ENCODE assay signal across 8 cellular contexts in the genomic region with DNA sequence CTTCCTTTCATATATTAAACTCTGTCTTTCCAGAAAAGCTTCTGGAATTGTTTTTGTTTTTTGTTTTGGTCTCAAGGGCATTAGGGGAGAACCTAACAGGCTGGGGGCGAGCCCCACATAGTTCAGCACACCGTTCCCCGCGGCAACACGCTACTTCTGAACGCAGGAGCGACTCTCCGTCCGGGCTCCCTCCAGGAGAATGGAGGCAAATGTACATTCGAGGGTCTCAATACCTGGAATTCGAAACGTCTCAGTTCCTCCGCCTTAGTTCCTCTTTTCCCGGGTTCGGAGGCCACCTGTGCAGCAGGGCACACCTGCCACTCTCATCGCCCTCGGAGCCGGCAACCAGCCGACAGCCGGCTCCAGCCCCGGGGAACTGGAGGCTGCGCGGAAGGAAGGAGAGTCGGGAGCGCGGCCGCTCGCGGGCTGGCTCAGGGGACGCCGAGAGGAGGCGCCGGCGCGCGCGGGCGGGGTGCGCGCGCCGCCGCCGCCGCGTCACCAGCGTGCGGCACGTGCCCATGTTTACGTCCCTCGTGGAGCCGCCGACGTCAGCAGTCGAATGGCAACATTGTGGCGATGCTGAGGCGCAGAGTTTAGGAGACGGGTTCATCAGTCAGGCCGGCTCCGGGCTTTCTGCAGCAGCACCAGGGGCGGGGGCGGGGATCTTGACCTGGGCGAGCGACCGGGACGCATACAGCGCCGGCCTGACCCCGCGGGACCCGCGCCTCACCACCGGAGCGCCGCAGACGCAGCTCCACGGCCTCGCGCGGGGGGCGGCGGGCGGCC. TPM values are rescaled to one million over a fixed set of nuclear protein-coding genes. Genes with fewer than 3 reads are reported as not detected.
DNase-seq lines count a peak whose midpoint lies in the region; ATAC-seq, FAIRE-seq and TF ChIP-seq lines count a peak whose summit lies in the region.

A gene with protein sequence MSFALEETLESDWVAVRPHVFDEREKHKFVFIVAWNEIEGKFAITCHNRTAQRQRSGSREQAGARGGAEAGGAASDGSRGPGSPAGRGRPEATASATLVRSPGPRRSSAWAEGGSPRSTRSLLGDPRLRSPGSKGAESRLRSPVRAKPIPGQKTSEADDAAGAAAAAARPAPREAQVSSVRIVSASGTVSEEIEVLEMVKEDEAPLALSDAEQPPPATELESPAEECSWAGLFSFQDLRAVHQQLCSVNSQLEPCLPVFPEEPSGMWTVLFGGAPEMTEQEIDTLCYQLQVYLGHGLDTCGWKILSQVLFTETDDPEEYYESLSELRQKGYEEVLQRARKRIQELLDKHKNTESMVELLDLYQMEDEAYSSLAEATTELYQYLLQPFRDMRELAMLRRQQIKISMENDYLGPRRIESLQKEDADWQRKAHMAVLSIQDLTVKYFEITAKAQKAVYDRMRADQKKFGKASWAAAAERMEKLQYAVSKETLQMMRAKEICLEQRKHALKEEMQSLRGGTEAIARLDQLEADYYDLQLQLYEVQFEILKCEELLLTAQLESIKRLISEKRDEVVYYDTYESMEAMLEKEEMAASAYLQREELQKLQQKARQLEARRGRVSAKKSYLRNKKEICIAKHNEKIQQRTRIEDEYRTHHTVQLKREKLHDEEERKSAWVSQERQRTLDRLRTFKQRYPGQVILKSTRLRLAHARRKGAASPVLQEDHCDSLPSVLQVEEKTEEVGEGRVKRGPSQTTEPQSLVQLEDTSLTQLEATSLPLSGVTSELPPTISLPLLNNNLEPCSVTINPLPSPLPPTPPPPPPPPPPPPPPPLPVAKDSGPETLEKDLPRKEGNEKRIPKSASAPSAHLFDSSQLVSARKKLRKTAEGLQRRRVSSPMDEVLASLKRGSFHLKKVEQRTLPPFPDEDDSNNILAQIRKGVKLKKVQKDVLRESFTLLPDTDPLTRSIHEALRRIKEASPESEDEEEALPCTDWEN (plus strand): TSS at position 554 of the 786 bp plus-strand sequence. CDS start 520 bp downstream, outside the sequence.

- peak within 1 kb of the TSS; percentile 95 for H3K4me3 ChIP-seq in naive thymus-derived CD4-positive, alpha-beta T cell (ENCODE audit: low read length)

- peaks cover 0 to 5% (median 4%) of the 10 kb centered on the region in 5 donors for H3K36me3 Mint-ChIP-seq in naive thymus-derived CD4-positive, alpha-beta T cell
- H3K36me3 Mint-ChIP-seq in stimulated activated memory B cell treated with anti-CD40 and anti-IgM and Interleukin-4, amounts not matched to agents 10 μg/mL and 1 μg/mL and 100 μg/mL, for 72 hours = no peaks in the 10 kb centered on the region

- peaks cover 15 to 35% (median 29%) of the 10 kb centered on the region in 7 donors for H3K4me1 Mint-ChIP-seq in naive thymus-derived CD4-positive, alpha-beta T cell
- H3K4me1 Mint-ChIP-seq in stimulated activated memory B cell treated with anti-CD40 and anti-IgM and Interleukin-4, amounts not matched to agents 10 μg/mL and 1 μg/mL and 100 μg/mL, for 72 hours = peaks cover 22% of the 10 kb centered on the region

- peaks cover 0 to 7% (median 0%) of the 10 kb centered on the region in 3 experiments for H3K36me3 ChIP-seq in naive thymus-derived CD4-positive, alpha-beta T cell (ENCODE audit: control insufficient read depth in 2 of 3, insufficient read depth in 3 of 3, low read length in 3 of 3)

- no peak for TF ChIP-seq CTCF in D721Med (IDR thresholded peaks at IDR 0.05; ENCODE audit: insufficient read depth, missing control alignments)

- CTCF ChIA-PET in naive thymus-derived CD4-positive, alpha-beta T cell (lab: Charles Lee) = interaction anchor here (1.5 kb wide), 1 partner anchor 103 kb away, joined by 5 read pairs; no protein-coding TSS in a partner anchor

- ATAC-seq in GM21447 (IDR thresholded peaks at IDR 0.05; ENCODE audit: unreplicated experiment) = peak; percentile 57
- peak; percentile 89 for ATAC-seq in naive thymus-derived CD4-positive, alpha-beta T cell
- ATAC-seq in stimulated activated memory B cell treated with anti-CD40 and anti-IgM and Interleukin-4, amounts not matched to agents 10 μg/mL and 1 μg/mL and 100 μg/mL, for 72 hours = peak; percentile 86

- H3K27ac Mint-ChIP-seq in naive thymus-derived CD4-positive, alpha-beta T cell = peak within 1 kb of the TSS; percentile 83 to 98 (median 93)
- peak within 1 kb of the TSS; percentile 88 for H3K27ac Mint-ChIP-seq in stimulated activated memory B cell treated with anti-CD40 and anti-IgM and Interleukin-4, amounts not matched to agents 10 μg/mL and 1 μg/mL and 100 μg/mL, for 72 hours

- H3K27me3 ChIP-seq in naive thymus-derived CD4-positive, alpha-beta T cell (ENCODE audit: control insufficient read depth in 2 of 2, insufficient read depth in 2 of 2, low read length in 2 of 2) = no peaks in the 10 kb centered on the region

- H3K9me3 ChIP-seq in naive thymus-derived CD4-positive, alpha-beta T cell (ENCODE audit: control insufficient read depth in 2 of 3, low read length in 3 of 3) = no peaks in the 10 kb centered on the region

- no peaks in the 10 kb centered on the region for H3K9me3 Mint-ChIP-seq in naive thymus-derived CD4-positive, alpha-beta T cell
- H3K9me3 Mint-ChIP-seq in stimulated activated memory B cell treated with anti-CD40 and anti-IgM and Interleukin-4, amounts not matched to agents 10 μg/mL and 1 μg/mL and 100 μg/mL, for 72 hours = no peaks in the 10 kb centered on the region

- peaks cover 6 to 35% of the 10 kb centered on the region in 2 donors for H3K4me1 ChIP-seq in naive thymus-derived CD4-positive, alpha-beta T cell (ENCODE audit: control insufficient read depth in 2 of 2, insufficient read depth in 2 of 2, low read length in 2 of 2)

- H3K4me3 Mint-ChIP-seq in naive thymus-derived CD4-positive, alpha-beta T cell = peak within 1 kb of the TSS; percentile 86 to 97 (median 94)
- H3K4me3 Mint-ChIP-seq in stimulated activated memory B cell treated with anti-CD40 and anti-IgM and Interleukin-4, amounts not matched to agents 10 μg/mL and 1 μg/mL and 100 μg/mL, for 72 hours = peak within 1 kb of the TSS; percentile 86

- intact Hi-C loops in naive thymus-derived CD4-positive, alpha-beta T cell (cut with micrococcal nuclease) = loop anchor here (1.0 to 10.0 kb wide), 17 partner anchors 15 to 1458 kb away; a partner anchor contains a TSS

- POLR2A ChIA-PET in naive thymus-derived CD4-positive, alpha-beta T cell (lab: Charles Lee) = interaction anchor here (0.5 to 2.4 kb wide), 7 partner anchors 8 to 962 kb away, joined by 3 to 15 read pairs (median 5); a partner anchor contains a TSS

- peak; percentile 79 for DNase-seq in D721Med (ENCODE audit: insufficient read length, low spot score)
- peak; percentile 85 for DNase-seq in HuH-7 (ENCODE audit: low spot score)
- DNase-seq in activated T-helper 1 cell treated with Interleukin-2 at 50 U/mL for 16 hours (ENCODE audit: low read depth) = peak; percentile 80
- DNase-seq in fibroblast of gingiva (ENCODE audit: low read depth) = peak; percentile 85
- peak; percentile 73 to 89 (median 84) for DNase-seq in naive thymus-derived CD4-positive, alpha-beta T cell

- peak within 1 kb of the TSS; percentile 99 for H3K27ac ChIP-seq in naive thymus-derived CD4-positive, alpha-beta T cell (ENCODE audit: low read depth, low read length)

- H3K27me3 Mint-ChIP-seq in naive thymus-derived CD4-positive, alpha-beta T cell = peaks cover 0 to 4% (median 0%) of the 10 kb centered on the region in 5 donors
- H3K27me3 Mint-ChIP-seq in stimulated activated memory B cell treated with anti-CD40 and anti-IgM and Interleukin-4, amounts not matched to agents 10 μg/mL and 1 μg/mL and 100 μg/mL, for 72 hours = no peaks in the 10 kb centered on the region

- no peak for FAIRE-seq in D721Med (lab: Jason Lieb, UNC)

TF ChIP-seq in PFSK-1, 5 proteins besides CTCF, POLR2A, EP300 and RAD21:
- peak; percentile 98 for TF ChIP-seq FOXP2 (optimal IDR thresholded peaks at IDR 0.05; ENCODE audit: borderline replicate concordance, extremely low read depth, extremely low read length, insufficient read depth)
- no peak for TF ChIP-seq TAF1 (IDR thresholded peaks at IDR 0.05; ENCODE audit: borderline replicate concordance, insufficient read depth, low read length)
- peak; percentile 55; the same call in 1 of the 2 replicates for TF ChIP-seq POLR2AphosphoS5 (IDR thresholded peaks at IDR 0.05; ENCODE audit: low read depth, low read length)

RNA-seq across cellular contexts. Expression of the gene that starts here (rescaled TPM):
- 0.49 TPM for polyA plus RNA-seq in PFSK-1 (2012; ENCODE audit: insufficient read length, low read depth)
- 10 to 100 TPM in 4 of 5 experiments, 1 to 10 TPM in 1; 6.5 to 47.0 (median 24.2) TPM for total RNA-seq in naive thymus-derived CD4-positive, alpha-beta T cell
- polyA plus RNA-seq in naive thymus-derived CD4-positive, alpha-beta T cell = 1 to 10 TPM; 6.5 to 6.7 TPM

Comparison
In these comparisons a context has a peak if more than half of its experiments do, and no peak if none do; other contexts are left out.
1. Peak in every context shown above with its lines: DNase-seq, ATAC-seq, H3K4me3 ChIP-seq and H3K27ac ChIP-seq.